21 cellular contexts compared by ENCODE assay signal in the genomic region with DNA sequence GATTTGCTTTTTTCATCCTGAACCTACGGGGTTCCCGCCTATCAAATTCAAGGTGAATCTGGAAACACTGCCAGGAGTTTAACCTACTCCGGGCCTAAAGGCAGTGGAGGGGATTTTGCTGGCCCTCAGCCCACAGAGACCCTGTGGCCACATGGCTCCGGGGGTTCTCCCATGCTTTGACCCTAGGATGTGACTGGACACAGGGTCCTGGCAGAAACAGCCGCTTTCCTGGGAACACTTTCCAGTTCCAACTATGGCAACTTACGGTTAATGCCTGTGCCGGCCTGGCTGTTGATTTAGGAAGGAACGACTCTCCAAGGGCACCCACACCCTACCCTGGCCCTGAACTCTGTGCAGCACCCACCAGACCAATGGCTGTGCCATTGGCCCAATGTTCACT.
DNase-seq lines count a peak whose midpoint lies in the region; ATAC-seq and TF ChIP-seq lines count a peak whose summit lies in the region.
"Had no signal": no experiment of that assay in that cellular context is flagged by ENCODE, and none has a peak within 500 bp of the region (broad histone marks: within the 10 kb centered on the region; RNA-seq: fewer than 3 reads in every experiment).

No MANE protein-coding gene starts in this region.

- no peaks in the 10 kb centered on the region; the same call in 1 of the 2 replicates for H4K20me1 ChIP-seq in OCI-LY7 (ENCODE audit: insufficient read depth, low read length)
- H4K20me1 ChIP-seq: BLaER1 had no signal

- H3K4me1 ChIP-seq in colonic mucosa, result no peaks in the 10 kb centered on the region
- no peaks in the 10 kb centered on the region for H3K4me1 ChIP-seq in OCI-LY7 (ENCODE audit: insufficient read depth, low read length, poor library complexity, severe bottlenecking)

- H3K4me3 ChIP-seq in colonic mucosa, result no peak overlapping the region
- no peak overlapping the region for H3K4me3 ChIP-seq in OCI-LY7 (ENCODE audit: low read depth, low read length, poor library complexity, severe bottlenecking)
- H3K4me3 ChIP-seq: BLaER1 had no signal

- no peak overlapping the region for H3K9ac ChIP-seq in colonic mucosa (ENCODE audit: low read depth in 2 of 2, low read length in 2 of 2)
- H3K9ac ChIP-seq: BLaER1, KMS-11 had no signal

- H3K4me2 ChIP-seq in OCI-LY7 (ENCODE audit: low read length), result no peak overlapping the region
- H3K4me2 ChIP-seq: BLaER1, KMS-11 had no signal

- CTCF ChIA-PET in activated CD8-positive, alpha-beta memory T cell treated with anti-CD3 and anti-CD28 coated beads, Interleukin-2, amount 10 ng/mL, durations not matched to agents 7 days and 5 days (lab: Charles Lee), result interaction anchor here (1.2 kb wide), 1 partner anchor 374 kb away, joined by 3 read pairs; no protein-coding TSS in a partner anchor
- CTCF ChIA-PET in OCI-LY7 (lab: Charles Lee; ENCODE audit: unreplicated experiment), result no interaction called here

- H3K9me3 ChIP-seq in colonic mucosa, result no peaks in the 10 kb centered on the region
- H3K9me3 ChIP-seq in OCI-LY7 (ENCODE audit: low read length), result no peaks in the 10 kb centered on the region
- H3K9me3 ChIP-seq: BLaER1 had no signal

- no peak overlapping the region for H2AFZ ChIP-seq in OCI-LY7 (ENCODE audit: low read length)

- H3K27me3 Mint-ChIP-seq in activated CD8-positive, alpha-beta memory T cell treated with anti-CD3 and anti-CD28 coated beads, Interleukin-2, amount 10 ng/mL, durations not matched to agents 7 days and 5 days, result peaks cover 30% of the 10 kb centered on the region
- H3K27me3 Mint-ChIP-seq in endothelial cell (ENCODE audit: unreplicated experiment), result peaks cover 2% of the 10 kb centered on the region
- H3K27me3 Mint-ChIP-seq: IgD-negative memory B cell had no signal

- POLR2A ChIA-PET in OCI-LY7 (lab: Charles Lee), result no interaction called here

- H3K79me2 ChIP-seq in OCI-LY7 (ENCODE audit: insufficient read depth, low read depth, low read length), result no peaks in the 10 kb centered on the region

- peaks cover 6% of the 10 kb centered on the region for H3K4me1 Mint-ChIP-seq in activated CD8-positive, alpha-beta memory T cell treated with anti-CD3 and anti-CD28 coated beads, Interleukin-2, amount 10 ng/mL, durations not matched to agents 7 days and 5 days
- no peaks in the 10 kb centered on the region for H3K4me1 Mint-ChIP-seq in endothelial cell (ENCODE audit: unreplicated experiment)
- H3K4me1 Mint-ChIP-seq: CD4-positive, CD25-positive, alpha-beta regulatory T cell had no signal

- no peaks in the 10 kb centered on the region for H3K9me3 Mint-ChIP-seq in activated CD8-positive, alpha-beta memory T cell treated with anti-CD3 and anti-CD28 coated beads, Interleukin-2, amount 10 ng/mL, durations not matched to agents 7 days and 5 days (ENCODE audit: low read depth)
- no peaks in the 10 kb centered on the region for H3K9me3 Mint-ChIP-seq in endothelial cell (ENCODE audit: unreplicated experiment)
- H3K9me3 Mint-ChIP-seq: IgD-negative memory B cell had no signal

- no peaks in the 10 kb centered on the region for H3K36me3 Mint-ChIP-seq in activated CD8-positive, alpha-beta memory T cell treated with anti-CD3 and anti-CD28 coated beads, Interleukin-2, amount 10 ng/mL, durations not matched to agents 7 days and 5 days
- H3K36me3 Mint-ChIP-seq in endothelial cell (ENCODE audit: low read depth, unreplicated experiment), result no peaks in the 10 kb centered on the region
- H3K36me3 Mint-ChIP-seq: CD4-positive, CD25-positive, alpha-beta regulatory T cell had no signal

- H3K36me3 ChIP-seq in colonic mucosa, result no peaks in the 10 kb centered on the region
- H3K36me3 ChIP-seq in OCI-LY7 (ENCODE audit: insufficient read depth, low read length), result no peaks in the 10 kb centered on the region
- H3K36me3 ChIP-seq: BLaER1 had no signal

- intact Hi-C loops in colonic mucosa (cut with DNase I) (no loop called here), OCI-LY7 (cut with micrococcal nuclease; ENCODE audit: unreplicated experiment) (no loop called here)

- H3K27ac ChIP-seq in colonic mucosa (no peak overlapping the region), OCI-LY7 (ENCODE audit: low read depth, low read length, poor library complexity, severe bottlenecking) (no peak overlapping the region)
- H3K27ac ChIP-seq: BLaER1, HL-60, KMS-11 had no signal

- TF ChIP-seq CTCF in colonic mucosa (IDR thresholded peaks at IDR 0.05) (no peak), endothelial cell (IDR thresholded peaks at IDR 0.05; ENCODE audit: unreplicated experiment) (no peak), OCI-LY7 (conservative IDR thresholded peaks at IDR 0.05; ENCODE audit: low read length) (no peak)

- no peak for ATAC-seq in activated CD8-positive, alpha-beta memory T cell treated with anti-CD3 and anti-CD28 coated beads, Interleukin-2, amount 10 ng/mL, durations not matched to agents 7 days and 5 days

- no TSS peak for BruUV-seq in OCI-LY7 (replicated peaks; lab: Mats Ljungman, UMichigan)

- H3K4me3 Mint-ChIP-seq in activated CD8-positive, alpha-beta memory T cell treated with anti-CD3 and anti-CD28 coated beads, Interleukin-2, amount 10 ng/mL, durations not matched to agents 7 days and 5 days, result no peak overlapping the region
- H3K4me3 Mint-ChIP-seq in endothelial cell (ENCODE audit: unreplicated experiment), result no peak overlapping the region
- H3K4me3 Mint-ChIP-seq: CD4-positive, CD25-positive, alpha-beta regulatory T cell; IgD-negative memory B cell had no signal

- H3K27me3 ChIP-seq in colonic mucosa, result no peaks in the 10 kb centered on the region
- H3K27me3 ChIP-seq: BLaER1 had no signal

- no peak overlapping the region for H3K27ac Mint-ChIP-seq in activated CD8-positive, alpha-beta memory T cell treated with anti-CD3 and anti-CD28 coated beads, Interleukin-2, amount 10 ng/mL, durations not matched to agents 7 days and 5 days
- H3K27ac Mint-ChIP-seq in endothelial cell (ENCODE audit: unreplicated experiment), result no peak overlapping the region
- H3K27ac Mint-ChIP-seq: IgD-negative memory B cell had no signal

- peak; percentile 19 for DNase-seq in activated CD8-positive, alpha-beta memory T cell treated with anti-CD3 and anti-CD28 coated beads, Interleukin-2, amount 10 ng/mL, durations not matched to agents 7 days and 5 days
- DNase-seq in activated CD8-positive, alpha-beta memory T cell treated with anti-CD3 and anti-CD28 coated beads for 24 hours, result no peak
- DNase-seq in colonic mucosa, result peak; percentile 7
- DNase-seq in endothelial cell (ENCODE audit: low spot score), result peak; percentile 1
- peak; percentile 14 for DNase-seq in stimulated activated CD8-positive, alpha-beta memory T cell treated with anti-CD3 and anti-CD28 coated beads, Interleukin-4, amount 100 ng/mL, for 48 hours
- no peak for DNase-seq in OCI-LY7 (ENCODE audit: low spot score)
- DNase-seq in DMS153 treated with DMSO at 0.1 percent for 48 hours (lab: John Stamatoyannopoulos, UW; ENCODE audit: unreplicated experiment), result no peak
- DNase-seq: CD4-positive, CD25-positive, alpha-beta regulatory T cell; DMS153; MM.1S; NCI-H2029; NCI-H446 treated with DMSO at 0.1 percent for 48 hours; NCI-H526; NCI-H82; NK-92 treated with Interleukin-12 subunit alpha and Interleukin-12 subunit beta, amount 100 ng/mL, for 24 hours; Right ventricle myocardium superior; RPMI8226 had no signal

- no peaks in the 10 kb centered on the region for H3K9me2 ChIP-seq in OCI-LY7 (ENCODE audit: insufficient read depth, low read length)

Comparison
In these comparisons a context has a peak if more than half of its experiments do, and no peak if none do; other contexts are left out.
1. DNase-seq: peak in activated CD8-positive, alpha-beta memory T cell treated with anti-CD3 and anti-CD28 coated beads, Interleukin-2, amount 10 ng/mL, durations not matched to agents 7 days and 5 days (single experiment), colonic mucosa (single experiment), endothelial cell (single experiment) and stimulated activated CD8-positive, alpha-beta memory T cell treated with anti-CD3 and anti-CD28 coated beads, Interleukin-4, amount 100 ng/mL, for 48 hours (single experiment); none in activated CD8-positive, alpha-beta memory T cell treated with anti-CD3 and anti-CD28 coated beads for 24 hours (single experiment), OCI-LY7 (single experiment) and DMS153 treated with DMSO at 0.1 percent for 48 hours (single experiment).